8 cellular contexts compared by ENCODE assay signal in the genomic region with DNA sequence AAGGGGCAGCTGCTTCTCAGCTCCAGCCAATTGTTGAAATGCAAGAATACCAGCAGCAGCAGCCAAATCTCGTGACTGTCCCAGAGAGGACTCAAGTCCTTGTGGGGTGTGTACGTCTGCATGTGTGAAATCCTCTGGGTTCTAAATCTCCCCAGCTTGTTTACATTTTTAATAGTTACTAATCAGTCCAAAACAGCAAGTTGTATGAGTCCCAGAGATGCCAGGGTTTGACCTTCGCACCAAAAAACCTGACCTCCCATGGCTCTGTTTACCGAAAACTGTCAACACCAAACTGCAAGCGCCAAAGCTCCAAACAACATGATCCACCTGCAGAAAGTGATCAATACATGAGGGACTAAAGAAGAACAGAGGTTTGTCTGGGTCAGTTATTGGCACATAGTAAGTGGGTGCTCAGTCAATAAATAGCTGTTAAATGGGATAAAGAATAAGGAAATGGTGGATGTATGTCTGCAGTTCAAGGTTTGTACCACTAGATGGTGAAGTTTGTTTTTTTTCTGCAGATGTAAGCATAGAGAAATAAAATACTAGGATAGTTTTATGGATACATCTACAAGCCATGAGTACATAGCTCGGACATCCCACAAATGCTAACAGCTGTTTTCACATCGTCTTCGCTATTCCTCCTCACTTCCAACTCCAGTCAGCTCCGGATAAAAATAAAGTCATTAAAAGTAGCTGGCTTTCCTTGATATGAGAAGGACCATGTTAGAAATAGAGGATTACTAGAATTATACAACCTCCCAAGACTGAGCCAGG.
DNase-seq lines count a peak whose midpoint lies in the region; ATAC-seq lines count a peak whose summit lies in the region.

No MANE protein-coding gene starts in this region.

- peaks cover 8% of the 10 kb centered on the region for H3K4me1 ChIP-seq in right cardiac atrium (ENCODE audit: control insufficient read depth, insufficient read depth, low read length)
- H3K4me1 ChIP-seq in skeletal muscle tissue (ENCODE audit: control insufficient read depth in 3 of 3, insufficient read depth in 3 of 3, low read length in 3 of 3), result peaks cover 7 to 9% (median 9%) of the 10 kb centered on the region in 3 donors

- intact Hi-C loops in right cardiac atrium (cut with DNase I), result loop anchor here in 3 of 4 donors (2.0 to 10.0 kb wide), 4 partner anchors 86 to 261 kb away; partner anchors contain the start of gene ADRB2 (in 1 of the 3)

- WGBS in right cardiac atrium, result 36% methylated on average over 9 of the region's 9 CpGs

- H3K27me3 ChIP-seq in right cardiac atrium (ENCODE audit: control insufficient read depth, insufficient read depth) (no peaks in the 10 kb centered on the region), skeletal muscle tissue (ENCODE audit: control insufficient read depth in 3 of 3, insufficient read depth in 3 of 3, low read length in 3 of 3) (no peaks in the 10 kb centered on the region), MG63 (no peaks in the 10 kb centered on the region)

- ATAC-seq in GM21576 (IDR thresholded peaks at IDR 0.05; ENCODE audit: unreplicated experiment) (peak; percentile 56), right cardiac atrium (peak; percentile 60 to 70)

- H3K4me3 ChIP-seq in right cardiac atrium (ENCODE audit: low read length) (no peak overlapping the region), skeletal muscle tissue (ENCODE audit: low read length in 3 of 3) (peak overlapping the region in 2 of 3 donors; percentile 22 to 28), MG63 (no peak overlapping the region)

- H3K36me3 ChIP-seq in skeletal muscle tissue (ENCODE audit: control insufficient read depth in 3 of 3, insufficient read depth in 3 of 3, low read length in 3 of 3) (no peaks in the 10 kb centered on the region), MG63 (no peaks in the 10 kb centered on the region)

- H3K9ac ChIP-seq in skeletal muscle tissue (ENCODE audit: low read depth in 1 of 3, low read length in 3 of 3), result peak overlapping the region in 2 of 3 donors; percentile 23 to 61

- DNase-seq in D341Med (ENCODE audit: low spot score) (peak; percentile 27), NCI-H1436 treated with DMSO at 0.1 percent for 48 hours (lab: John Stamatoyannopoulos, UW) (peak; percentile 32), amniotic stem cell (lab: John Stamatoyannopoulos, UW) (peak; percentile 8), right cardiac atrium (peak in 1 of 3 donors; percentile 55), UCSD-AML1 (lab: John Stamatoyannopoulos, UW; ENCODE audit: unreplicated experiment) (no peak), MG63 (no peak)

- no peaks in the 10 kb centered on the region for H3K9me3 ChIP-seq in right cardiac atrium (ENCODE audit: control insufficient read depth, low read length)
- no peaks in the 10 kb centered on the region for H3K9me3 ChIP-seq in skeletal muscle tissue (ENCODE audit: control insufficient read depth in 3 of 3, low read length in 3 of 3)
- H3K9me3 ChIP-seq in MG63, result no peaks in the 10 kb centered on the region

- H3K27ac ChIP-seq in right cardiac atrium (ENCODE audit: low read length) (no peak overlapping the region), skeletal muscle tissue (ENCODE audit: low read depth, low read length) (peak overlapping the region; percentile 55)

Comparison
In these comparisons a context has a peak if more than half of its experiments do, and no peak if none do; other contexts are left out.
1. DNase-seq: peak in D341Med (single experiment), NCI-H1436 treated with DMSO at 0.1 percent for 48 hours (single experiment) and amniotic stem cell (single experiment); none in UCSD-AML1 (single experiment) and MG63 (single experiment).
2. H3K4me3 ChIP-seq: peak in skeletal muscle tissue (2 of 3); none in right cardiac atrium (single experiment) and MG63 (single experiment).